In genomic region chr5:68406767-68407232, GRCh38 we compare ENCODE assay signal across 9 cellular contexts.
DNase-seq lines count a peak whose midpoint lies in the region; ATAC-seq, FAIRE-seq and TF ChIP-seq lines count a peak whose summit lies in the region.
"Had no signal": no experiment of that assay in that cellular context is flagged by ENCODE, and none has a peak within 500 bp of the region (broad histone marks: within the 10 kb centered on the region; RNA-seq: fewer than 3 reads in every experiment).

No MANE protein-coding gene starts in this region.

- no peak for TF ChIP-seq RAD21 in K562 (CRISPR knock-in tag; conservative IDR thresholded peaks at IDR 0.05 in 1 of 2, IDR thresholded peaks at IDR 0.05 in 1 of 2)

- ATAC-seq in GM19463 (IDR thresholded peaks at IDR 0.05; ENCODE audit: unreplicated experiment) = peak; percentile 82
- ATAC-seq in HG03442 (IDR thresholded peaks at IDR 0.05; ENCODE audit: unreplicated experiment) = peak; percentile 70
- peak; percentile 57 for ATAC-seq in K562
- no peak for ATAC-seq in foreskin keratinocyte

- H4K20me1 ChIP-seq in K562 (replicated peaks; ENCODE audit: control insufficient read depth, insufficient read depth, low read length) = no peaks in the 10 kb centered on the region

- intact Hi-C loops in K562 (cut with micrococcal nuclease) (no loop called here), spleen (cut with DNase I; ENCODE audit: low total_unique reads) (no loop called here)

- H3K9me3 ChIP-seq in K562 (replicated peaks; ENCODE audit: control insufficient read depth, insufficient read depth, low read depth, low read length) = no peaks in the 10 kb centered on the region
- no peaks in the 10 kb centered on the region for H3K9me3 ChIP-seq in spleen

- no TSS peak for BruUV-seq in K562 (replicated peaks; lab: Mats Ljungman, UMichigan)

- H2AFZ ChIP-seq in K562 (ENCODE audit: low read depth, low read length) = peak overlapping the region; percentile 83

- WGBS in K562 (ENCODE audit: insufficient coverage, low coverage, missing lambda C conversion rate) = 9% methylated on average over 8 of the region's 8 CpGs
- 36 to 41% (median 39%) methylated on average over 6 to 8 of the region's 8 CpGs for WGBS in spleen, 5 donors

- H3K9ac ChIP-seq in K562 (ENCODE audit: insufficient read depth in 1 of 2, low read depth in 2 of 2, low read length in 2 of 2) = peak overlapping the region; percentile 5 to 87; a peak in 3 of 4 replicates

- H3K27me3 ChIP-seq in K562 (ENCODE audit: control insufficient read depth in 2 of 2, insufficient read depth in 2 of 2, low read length in 2 of 2) (no peaks in the 10 kb centered on the region), spleen (replicated peaks in 1 of 7) (no peaks in the 10 kb centered on the region), foreskin keratinocyte (no peaks in the 10 kb centered on the region)

- TF ChIP-seq CTCF in K562 (IDR thresholded peaks at IDR 0.05 in 2 of 3, conservative IDR thresholded peaks at IDR 0.05 in 1 of 3; ENCODE audit: insufficient read depth in 2 of 3, low read depth in 1 of 3, low read length in 3 of 3) = no peak
- TF ChIP-seq CTCF in spleen (IDR thresholded peaks at IDR 0.05 in 8 of 11, conservative IDR thresholded peaks at IDR 0.05 in 3 of 11) = no peak
- TF ChIP-seq CTCF in foreskin keratinocyte (conservative IDR thresholded peaks at IDR 0.05) = no peak

- DNase-seq in DMS53 (lab: John Stamatoyannopoulos, UW) = peak; percentile 81
- DNase-seq in K562 (ENCODE audit: extremely low read depth in 1 of 4, low spot score in 3 of 4) = peak; percentile 24 to 39 (median 29)
- DNase-seq in spleen = peak; percentile 83
- no peak for DNase-seq in NCI-H2196 treated with DMSO at 0.1 percent for 48 hours (lab: John Stamatoyannopoulos, UW; ENCODE audit: unreplicated experiment)
- no peak for DNase-seq in foreskin keratinocyte
- no peak for DNase-seq in HEK293T (ENCODE audit: extremely low spot score)

- no peak for TF ChIP-seq EP300 in K562 (IDR thresholded peaks at IDR 0.05; ENCODE audit: low read length)

- no peaks in the 10 kb centered on the region for H3K36me3 ChIP-seq in K562 (ENCODE audit: control insufficient read depth, insufficient read depth, low read length)
- no peaks in the 10 kb centered on the region for H3K36me3 ChIP-seq in spleen

- H3K4me1 ChIP-seq in K562 (replicated peaks in 1 of 2; ENCODE audit: control insufficient read depth in 2 of 2, insufficient read depth in 2 of 2, low read length in 2 of 2) (peaks cover 24 to 49% of the 10 kb centered on the region in 2 experiments), spleen (peaks cover 6 to 25% (median 17%) of the 10 kb centered on the region in 6 donors), foreskin keratinocyte (peaks cover 15% of the 10 kb centered on the region)

- POLR2A ChIA-PET in K562 (lab: Yijun Ruan, JAX) = interaction anchor here (0.8 to 3.6 kb wide), 3 partner anchors 12 to 28 kb away, joined by 3 to 24 read pairs (median 3); no protein-coding TSS in a partner anchor
- POLR2A ChIA-PET in HEK293T (lab: Yijun Ruan, JAX) = no interaction called here

- H3K4me2 ChIP-seq in K562 (ENCODE audit: insufficient read depth, low read length) = peak overlapping the region; percentile 40

- H3K27ac ChIP-seq in K562 (ENCODE audit: extremely low read depth, low read depth, low read length) (peak overlapping the region; percentile 42; the same call in 2 of the 3 replicates), spleen (peak overlapping the region in 3 of 8 donors; percentile 19 to 34 (median 32)), foreskin keratinocyte (no peak overlapping the region)

- TF ChIP-seq POLR2A in K562 (conservative IDR thresholded peaks at IDR 0.05) (no peak), spleen (IDR thresholded peaks at IDR 0.05) (no peak)

- no peaks in the 10 kb centered on the region for H3K9me1 ChIP-seq in K562 (ENCODE audit: control insufficient read depth, insufficient read depth, low read length)

- H3K79me2 ChIP-seq in K562 (ENCODE audit: control insufficient read depth, insufficient read depth, low read length) = no peaks in the 10 kb centered on the region

- CTCF ChIA-PET in K562 (lab: Yijun Ruan, JAX; ENCODE audit: low intra/inter-chr PET ratio) (no interaction called here), HEK293T (lab: Yijun Ruan, JAX) (interaction anchor here (0.6 kb wide), 1 partner anchor 27 kb away, joined by 3 read pairs; no protein-coding TSS in a partner anchor)

- FAIRE-seq in K562 (lab: Jason Lieb, UNC) = no peak

- in situ Hi-C loops in K562 (cut with MboI) = no loop called here

- H3K4me3 ChIP-seq in K562 (no peak overlapping the region), spleen (no peak overlapping the region)
- H3K4me3 ChIP-seq: skin epidermis had no signal

TF ChIP-seq in K562, 482 proteins besides CTCF, POLR2A, EP300 and RAD21 (continues in another document):
- TF ChIP-seq MTA3 (IDR thresholded peaks at IDR 0.05; ENCODE audit: borderline replicate concordance) (0 out of 2 replicates have a peak, but pooled peaks have one; percentile 19), CXXC5 (CRISPR knock-in tag; IDR thresholded peaks at IDR 0.05) (peak; percentile 40; the same call in 1 of the 2 replicates), ZEB2 (IDR thresholded peaks at IDR 0.05) (peak; percentile 59; the same call in 1 of the 2 replicates), ZSCAN32 (CRISPR knock-in tag; IDR thresholded peaks at IDR 0.05) (no peak), ZNF263 (CRISPR knock-in tag; IDR thresholded peaks at IDR 0.05; ENCODE audit: borderline replicate concordance) (no peak), NR2C1 (IDR thresholded peaks at IDR 0.05) (0 out of 2 replicates have a peak, but pooled peaks have one; percentile 14), NR2C1 (tag; IDR thresholded peaks at IDR 0.05) (no peak), RCOR1 (IDR thresholded peaks at IDR 0.05; ENCODE audit: borderline replicate concordance in 1 of 2, low read depth in 2 of 2, low read length in 2 of 2) (peak in 1 of 2 experiments; percentile 28; a peak in 1 of 4 replicates), KLF10 (CRISPR knock-in tag; IDR thresholded peaks at IDR 0.05) (no peak), IRF1 (CRISPR knock-in tag; IDR thresholded peaks at IDR 0.05; ENCODE audit: borderline replicate concordance) (no peak)

TF ChIP-seq in HEK293T, 16 proteins besides CTCF, POLR2A, EP300 and RAD21:
- no peak for TF ChIP-seq BHLHE40 (IDR thresholded peaks at IDR 0.05; ENCODE audit: borderline replicate concordance)
- no peak for TF ChIP-seq FOXM1 (IDR thresholded peaks at IDR 0.05; ENCODE audit: borderline replicate concordance)
- TF ChIP-seq CTBP1 (IDR thresholded peaks at IDR 0.05; ENCODE audit: borderline replicate concordance) = no peak
- TF ChIP-seq TARDBP (IDR thresholded peaks at IDR 0.05) = no peak
- TF ChIP-seq NFRKB (IDR thresholded peaks at IDR 0.05) = no peak
- TF ChIP-seq HDGF (IDR thresholded peaks at IDR 0.05; ENCODE audit: borderline replicate concordance) = no peak
- TF ChIP-seq L3MBTL2 (conservative IDR thresholded peaks at IDR 0.05) = no peak
- TF ChIP-seq FOXA1 (IDR thresholded peaks at IDR 0.05) = no peak
- TF ChIP-seq FOXK2 (IDR thresholded peaks at IDR 0.05) = no peak
- TF ChIP-seq ZNF384 (IDR thresholded peaks at IDR 0.05) = no peak
- TF ChIP-seq SP1 (IDR thresholded peaks at IDR 0.05) = no peak
- TF ChIP-seq ARNT (IDR thresholded peaks at IDR 0.05) = no peak
- no peak for TF ChIP-seq PKNOX1 (IDR thresholded peaks at IDR 0.05)
- no peak for TF ChIP-seq ELF4 (IDR thresholded peaks at IDR 0.05)
- TF ChIP-seq LEF1 (IDR thresholded peaks at IDR 0.05; ENCODE audit: borderline replicate concordance) = no peak
- TF ChIP-seq SUZ12 (IDR thresholded peaks at IDR 0.05) = no peak

Comparison
In these comparisons a context has a peak if more than half of its experiments do, and no peak if none do; other contexts are left out.
1. DNase-seq: peak in DMS53 (single experiment), K562 (4 of 4) and spleen (single experiment); none in NCI-H2196 treated with DMSO at 0.1 percent for 48 hours (single experiment), foreskin keratinocyte (0 of 2) and HEK293T (single experiment).